16 cellular contexts compared by ENCODE assay signal in genomic region chr3:153210660-153211059, GRCh38. TPM values are rescaled to one million over a fixed set of nuclear protein-coding genes. Genes with fewer than 3 reads are reported as not detected.
DNase-seq lines count a peak whose midpoint lies in the region; ATAC-seq and TF ChIP-seq lines count a peak whose summit lies in the region.
"Had no signal": no experiment of that assay in that cellular context is flagged by ENCODE, and none has a peak within 500 bp of the region (broad histone marks: within the 10 kb centered on the region; RNA-seq: fewer than 3 reads in every experiment).

No MANE protein-coding gene starts in this region.

- H3K4me1 ChIP-seq in SK-N-SH (ENCODE audit: control insufficient read depth in 1 of 2, insufficient read depth in 2 of 2, low read depth in 1 of 2, low read length in 1 of 2) (peaks cover 0 to 8% of the 10 kb centered on the region in 2 experiments; a peak in 1 of 4 replicates), upper lobe of right lung (peaks cover 12% of the 10 kb centered on the region)

- H3K9me2 ChIP-seq in SK-N-SH = no peaks in the 10 kb centered on the region

- CTCF ChIA-PET in SK-N-SH (lab: Yijun Ruan, JAX) = interaction anchor here (1.7 kb wide), 1 partner anchor 12 kb away, joined by 6 read pairs; no protein-coding TSS in a partner anchor

- intact Hi-C loops in upper lobe of right lung (cut with DNase I) = no loop called here

- H3K27me3 ChIP-seq in SK-N-SH (ENCODE audit: insufficient read depth) (no peaks in the 10 kb centered on the region), upper lobe of right lung (no peaks in the 10 kb centered on the region)
- H3K27me3 ChIP-seq: tibial artery had no signal

- no peaks in the 10 kb centered on the region for H3K9me3 ChIP-seq in SK-N-SH
- H3K9me3 ChIP-seq in upper lobe of right lung = no peaks in the 10 kb centered on the region
- H3K9me3 ChIP-seq: tibial artery had no signal

- ATAC-seq in SK-N-SH treated with all-trans-retinoic acid at 6 μM for 48 hours (no peak), esophagus mucosa (peak; percentile 56), upper lobe of right lung (peak; percentile 63), GM19324 (IDR thresholded peaks at IDR 0.05; ENCODE audit: low FRiP score, unreplicated experiment) (no peak)
- no peak for ATAC-seq in activated naive CD8-positive, alpha-beta T cell treated with anti-CD3 and anti-CD28 coated beads, Interleukin-2, amount 50 U/mL, for 24 hours
- ATAC-seq: activated T-cell treated with anti-CD3 and anti-CD28 coated beads, Interleukin-2, amount 50 U/mL, for 72 hours had no signal

- H3K9me3 Mint-ChIP-seq in activated naive CD8-positive, alpha-beta T cell treated with anti-CD3 and anti-CD28 coated beads, Interleukin-2, amount 50 U/mL, for 24 hours = no peaks in the 10 kb centered on the region
- H3K9me3 Mint-ChIP-seq: activated T-cell treated with anti-CD3 and anti-CD28 coated beads, Interleukin-2, amount 50 U/mL, for 72 hours; dendritic cell treated with granulocyte-macrophage colony-stimulating factor and Interleukin-4, amounts not matched to agents 40 ng/mL and 50 ng/mL, for 4 days had no signal

- no peak overlapping the region for H3K27ac ChIP-seq in SK-N-SH (ENCODE audit: low read depth in 2 of 2, low read length in 1 of 2)
- no peak overlapping the region for H3K27ac ChIP-seq in upper lobe of right lung
- H3K27ac ChIP-seq: tibial artery had no signal

- peak overlapping the region; percentile 46; the same call in 1 of the 2 replicates for H2AFZ ChIP-seq in SK-N-SH (ENCODE audit: low read depth)

- DNase-seq in SK-N-SH (no peak), NOMO-1 (lab: John Stamatoyannopoulos, UW; ENCODE audit: unreplicated experiment in 2 of 2) (peak; percentile 98 to 99), upper lobe of right lung (no peak), GOT3 (lab: John Stamatoyannopoulos, UW) (no peak)
- no peak for DNase-seq in activated naive CD8-positive, alpha-beta T cell treated with anti-CD3 and anti-CD28 coated beads, Interleukin-2, amount 50 U/mL, for 24 hours
- DNase-seq: activated T-cell treated with anti-CD3 and anti-CD28 coated beads, Interleukin-2, amount 50 U/mL, for 72 hours; aorta; NCI-H1092 treated with DMSO at 0.1 percent for 48 hours; NCI-H82; stimulated activated CD4-positive, alpha-beta T cell treated with anti-CD3 and anti-CD28 coated beads, Interleukin-15, amount 100 ng/mL, for 24 hours; SW 1271; tibial artery had no signal

- H3K36me3 ChIP-seq in SK-N-SH (replicated peaks in 1 of 2; ENCODE audit: control insufficient read depth in 1 of 2, insufficient read depth in 2 of 2, low read length in 1 of 2) (no peaks in the 10 kb centered on the region), upper lobe of right lung (no peaks in the 10 kb centered on the region)
- H3K36me3 ChIP-seq: tibial artery had no signal

- H3K4me3 ChIP-seq in SK-N-SH (ENCODE audit: low read depth in 2 of 2, low read length in 1 of 2) (no peak overlapping the region), upper lobe of right lung (no peak overlapping the region)
- H3K4me3 ChIP-seq: tibial artery had no signal

- no peak for TF ChIP-seq EP300 in SK-N-SH (IDR thresholded peaks at IDR 0.05; ENCODE audit: borderline replicate concordance in 1 of 2, low read depth in 1 of 2, low read length in 1 of 2)

- 100% methylated on average over 1 of the region's 1 CpG for WGBS in SK-N-SH (ENCODE audit: low lambda C conversion rate)

- peaks cover 18% of the 10 kb centered on the region for H3K4me1 Mint-ChIP-seq in activated naive CD8-positive, alpha-beta T cell treated with anti-CD3 and anti-CD28 coated beads, Interleukin-2, amount 50 U/mL, for 24 hours

- peaks cover 13% of the 10 kb centered on the region for H3F3A ChIP-seq in SK-N-SH (replicated peaks; ENCODE audit: insufficient read depth)

- no peaks in the 10 kb centered on the region for H4K20me1 ChIP-seq in SK-N-SH (ENCODE audit: insufficient read depth)

- no peak overlapping the region for H3K4me2 ChIP-seq in SK-N-SH

- TF ChIP-seq CTCF in SK-N-SH (IDR thresholded peaks at IDR 0.05) (no peak), upper lobe of right lung (IDR thresholded peaks at IDR 0.05) (no peak)

- no peak overlapping the region for H3K9ac ChIP-seq in SK-N-SH

- POLR2A ChIA-PET in SK-N-SH (lab: Yijun Ruan, JAX) = no interaction called here

- no peak overlapping the region for H3K27ac Mint-ChIP-seq in activated naive CD8-positive, alpha-beta T cell treated with anti-CD3 and anti-CD28 coated beads, Interleukin-2, amount 50 U/mL, for 24 hours
- H3K27ac Mint-ChIP-seq: activated T-cell treated with anti-CD3 and anti-CD28 coated beads, Interleukin-2, amount 50 U/mL, for 72 hours; dendritic cell treated with granulocyte-macrophage colony-stimulating factor and Interleukin-4, amounts not matched to agents 40 ng/mL and 50 ng/mL, for 4 days had no signal

- no peaks in the 10 kb centered on the region for H3K79me2 ChIP-seq in SK-N-SH (ENCODE audit: insufficient read depth)

- no peaks in the 10 kb centered on the region for H3K27me3 Mint-ChIP-seq in activated naive CD8-positive, alpha-beta T cell treated with anti-CD3 and anti-CD28 coated beads, Interleukin-2, amount 50 U/mL, for 24 hours
- H3K27me3 Mint-ChIP-seq: dendritic cell treated with granulocyte-macrophage colony-stimulating factor and Interleukin-4, amounts not matched to agents 40 ng/mL and 50 ng/mL, for 4 days had no signal

- no peaks in the 10 kb centered on the region for H3K36me3 Mint-ChIP-seq in activated naive CD8-positive, alpha-beta T cell treated with anti-CD3 and anti-CD28 coated beads, Interleukin-2, amount 50 U/mL, for 24 hours (ENCODE audit: low read depth)

- H3K4me3 Mint-ChIP-seq in activated naive CD8-positive, alpha-beta T cell treated with anti-CD3 and anti-CD28 coated beads, Interleukin-2, amount 50 U/mL, for 24 hours = no peak overlapping the region
- H3K4me3 Mint-ChIP-seq: dendritic cell treated with granulocyte-macrophage colony-stimulating factor and Interleukin-4, amounts not matched to agents 40 ng/mL and 50 ng/mL, for 4 days had no signal

- no peak for TF ChIP-seq RAD21 in SK-N-SH (IDR thresholded peaks at IDR 0.05; ENCODE audit: low read length)

TF ChIP-seq in SK-N-SH, 30 proteins besides CTCF, POLR2A, EP300 and RAD21 (continues in another document):
- TF ChIP-seq MXI1 (IDR thresholded peaks at IDR 0.05; ENCODE audit: low read depth, low read length) (no peak), ELF1 (IDR thresholded peaks at IDR 0.05) (no peak), USF1 (IDR thresholded peaks at IDR 0.05; ENCODE audit: borderline replicate concordance, low read depth) (no peak), NFIC (IDR thresholded peaks at IDR 0.05; ENCODE audit: borderline replicate concordance) (no peak), FOXJ3 (CRISPR knock-in tag; IDR thresholded peaks at IDR 0.05) (no peak), RFX5 (IDR thresholded peaks at IDR 0.05; ENCODE audit: low read length) (no peak), TAF1 (IDR thresholded peaks at IDR 0.05; ENCODE audit: borderline replicate concordance, low read depth, low read length) (no peak), TEAD4 (IDR thresholded peaks at IDR 0.05; ENCODE audit: borderline replicate concordance, insufficient read depth) (no peak)

TF ChIP-seq in SK-N-SH treated with all-trans-retinoic acid at 6 μM for 48 hours, 23 proteins besides CTCF, POLR2A, EP300 and RAD21 (continues in another document):
- TF ChIP-seq, protein P1, sequence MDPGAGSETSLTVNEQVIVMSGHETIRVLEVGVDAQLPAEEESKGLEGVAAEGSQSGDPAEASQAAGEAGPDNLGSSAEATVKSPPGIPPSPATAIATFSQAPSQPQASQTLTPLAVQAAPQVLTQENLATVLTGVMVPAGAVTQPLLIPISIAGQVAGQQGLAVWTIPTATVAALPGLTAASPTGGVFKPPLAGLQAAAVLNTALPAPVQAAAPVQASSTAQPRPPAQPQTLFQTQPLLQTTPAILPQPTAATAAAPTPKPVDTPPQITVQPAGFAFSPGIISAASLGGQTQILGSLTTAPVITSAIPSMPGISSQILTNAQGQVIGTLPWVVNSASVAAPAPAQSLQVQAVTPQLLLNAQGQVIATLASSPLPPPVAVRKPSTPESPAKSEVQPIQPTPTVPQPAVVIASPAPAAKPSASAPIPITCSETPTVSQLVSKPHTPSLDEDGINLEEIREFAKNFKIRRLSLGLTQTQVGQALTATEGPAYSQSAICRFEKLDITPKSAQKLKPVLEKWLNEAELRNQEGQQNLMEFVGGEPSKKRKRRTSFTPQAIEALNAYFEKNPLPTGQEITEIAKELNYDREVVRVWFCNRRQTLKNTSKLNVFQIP (CRISPR knock-in tag; IDR thresholded peaks at IDR 0.05; ENCODE audit: borderline replicate concordance, low read depth) = no peak
- TF ChIP-seq ISL1 (CRISPR knock-in tag; IDR thresholded peaks at IDR 0.05) (no peak), CREB5 (CRISPR knock-in tag; IDR thresholded peaks at IDR 0.05; ENCODE audit: low read depth) (no peak), PATZ1 (CRISPR knock-in tag; IDR thresholded peaks at IDR 0.05; ENCODE audit: borderline replicate concordance) (no peak), ZNF70 (CRISPR knock-in tag; IDR thresholded peaks at IDR 0.05) (no peak), CSDC2 (CRISPR knock-in tag; IDR thresholded peaks at IDR 0.05) (no peak)

RNA-seq across cellular contexts. Expression of gene RAP2B, which starts 48.6 kb away (rescaled TPM):
- polyA plus RNA-seq in SK-N-SH (2012; rRNA removed) = 5.8 and 7.3 TPM in 2 replicates
- polyA plus RNA-seq in SK-N-SH (2012; cell fraction: cytosol; rRNA removed) = 5.4 and 6.4 TPM in 2 replicates
- 2.3 and 2.6 TPM in 2 replicates for polyA plus RNA-seq in SK-N-SH (2012; cell fraction: nucleus; rRNA removed)
- total RNA-seq in esophagus mucosa = 28.8 TPM
- total RNA-seq in upper lobe of right lung = 17.9 TPM

Comparison
In these comparisons a context has a peak if more than half of its experiments do, and no peak if none do; other contexts are left out.
1. DNase-seq: peak in NOMO-1 (2 of 2); none in SK-N-SH (single experiment), upper lobe of right lung (single experiment), activated naive CD8-positive, alpha-beta T cell treated with anti-CD3 and anti-CD28 coated beads, Interleukin-2, amount 50 U/mL, for 24 hours (single experiment) and GOT3 (single experiment).
2. ATAC-seq: peak in esophagus mucosa (single experiment) and upper lobe of right lung (single experiment); none in SK-N-SH treated with all-trans-retinoic acid at 6 μM for 48 hours (single experiment), GM19324 (single experiment) and activated naive CD8-positive, alpha-beta T cell treated with anti-CD3 and anti-CD28 coated beads, Interleukin-2, amount 50 U/mL, for 24 hours (single experiment).